In genomic region chr9:16671591-16672137, GRCh38 we compare ENCODE assay signal across 11 cellular contexts.
DNase-seq lines count a peak whose midpoint lies in the region; ATAC-seq and TF ChIP-seq lines count a peak whose summit lies in the region.
"Had no signal": no experiment of that assay in that cellular context is flagged by ENCODE, and none has a peak within 500 bp of the region (broad histone marks: within the 10 kb centered on the region; RNA-seq: fewer than 3 reads in every experiment).

No MANE protein-coding gene starts in this region.

- H3K4me3 ChIP-seq in mammary epithelial cell (replicated peaks in 1 of 3; ENCODE audit: insufficient read depth in 1 of 3, low read depth in 2 of 3, low read length in 3 of 3), result no peak overlapping the region
- H3K4me3 ChIP-seq in mucosa of descending colon, result no peak overlapping the region
- no peak overlapping the region for H3K4me3 ChIP-seq in gastroesophageal sphincter

- TF ChIP-seq POLR2A in gastroesophageal sphincter (IDR thresholded peaks at IDR 0.05), result no peak

- no peaks in the 10 kb centered on the region for H4K20me1 ChIP-seq in mammary epithelial cell (ENCODE audit: insufficient read depth, low read length)

- WGBS in mammary epithelial cell (ENCODE audit: low coverage, missing lambda C conversion rate), result 0% methylated on average over 1 of the region's 1 CpG
- WGBS in gastroesophageal sphincter (ENCODE audit: low coverage in 1 of 2), 2 donors, result 33 to 38% methylated on average over 1 of the region's 1 CpG

- no peak for TF ChIP-seq CTCF in mammary epithelial cell (conservative IDR thresholded peaks at IDR 0.05 in 1 of 2, IDR thresholded peaks at IDR 0.05 in 1 of 2; ENCODE audit: extremely low read depth in 1 of 2, insufficient read depth in 1 of 2, low read depth in 1 of 2, low read length in 2 of 2)
- TF ChIP-seq CTCF in mucosa of descending colon (IDR thresholded peaks at IDR 0.05), result no peak
- no peak for TF ChIP-seq CTCF in gastroesophageal sphincter (IDR thresholded peaks at IDR 0.05)

- H3K36me3 ChIP-seq in mammary epithelial cell (ENCODE audit: insufficient read depth, low read length), result no peaks in the 10 kb centered on the region
- H3K36me3 ChIP-seq in mucosa of descending colon (ENCODE audit: low read depth), result no peaks in the 10 kb centered on the region
- no peaks in the 10 kb centered on the region for H3K36me3 ChIP-seq in gastroesophageal sphincter

- peak overlapping the region; percentile 24 for H3K27ac ChIP-seq in mammary epithelial cell (ENCODE audit: insufficient read depth, low read depth, low read length)
- H3K27ac ChIP-seq in gastroesophageal sphincter, result no peak overlapping the region

- H3K79me2 ChIP-seq in mammary epithelial cell (ENCODE audit: insufficient read depth, low read length), result no peaks in the 10 kb centered on the region

- ATAC-seq in mucosa of descending colon (no peak), gastroesophageal sphincter (no peak)

- H3K9me3 ChIP-seq in mammary epithelial cell (replicated peaks; ENCODE audit: insufficient read depth, low read length), result no peaks in the 10 kb centered on the region
- H3K9me3 ChIP-seq in mucosa of descending colon, result no peaks in the 10 kb centered on the region
- no peaks in the 10 kb centered on the region for H3K9me3 ChIP-seq in gastroesophageal sphincter

- H3K4me2 ChIP-seq in mammary epithelial cell (ENCODE audit: insufficient read depth, low read depth, low read length), result no peak overlapping the region

- intact Hi-C loops in mammary epithelial cell (cut with micrococcal nuclease), result no loop called here
- intact Hi-C loops in mucosa of descending colon (cut with DNase I, micrococcal nuclease), result no loop called here

- CTCF ChIA-PET in mammary epithelial cell (lab: Charles Lee; ENCODE audit: low non-redundant PET), result no interaction called here

- peak; percentile 72 for DNase-seq in ELR (ENCODE audit: low read depth)
- peak; percentile 91 for DNase-seq in NCI-H2171 treated with DMSO at 0.1 percent for 48 hours (lab: John Stamatoyannopoulos, UW)
- peak; percentile 91 for DNase-seq in mammary epithelial cell
- DNase-seq in non-pigmented ciliary epithelial cell (ENCODE audit: low read depth), result peak; percentile 35
- no peak for DNase-seq in NCI-H510A (lab: John Stamatoyannopoulos, UW)
- no peak for DNase-seq in mucosa of descending colon
- no peak for DNase-seq in activated CD4-positive, alpha-beta T cell treated with anti-CD3 and anti-CD28 coated beads, Interleukin-2, amount 50 U/mL, for 4 hours
- DNase-seq: head of caudate nucleus; NCI-H1930; stimulated activated CD4-positive, alpha-beta T cell treated with anti-CD3 and anti-CD28 coated beads, Interleukin-2, amount 100 ng/mL, for 48 hours had no signal

- H3K4me1 ChIP-seq in mammary epithelial cell (ENCODE audit: insufficient read depth, low read length) (peaks cover 9% of the 10 kb centered on the region), mucosa of descending colon (ENCODE audit: low read depth) (no peaks in the 10 kb centered on the region), gastroesophageal sphincter (peaks cover 0 to 25% (median 3%) of the 10 kb centered on the region in 3 donors)

- no peak for TF ChIP-seq EP300 in gastroesophageal sphincter (IDR thresholded peaks at IDR 0.05)

- H3K9ac ChIP-seq in mammary epithelial cell (ENCODE audit: insufficient read depth, low read length), result no peak overlapping the region

- BruUV-seq in mammary epithelial cell (replicated peaks; lab: Mats Ljungman, UMichigan), result no TSS peak

- H3K27me3 ChIP-seq in mammary epithelial cell (ENCODE audit: insufficient read depth, low read length) (no peaks in the 10 kb centered on the region), gastroesophageal sphincter (no peaks in the 10 kb centered on the region)

- in situ Hi-C loops in mammary epithelial cell (cut with MboI; ENCODE audit: low sequenced_read_pairs in 2 of 2), result no loop called here

- H2AFZ ChIP-seq in mammary epithelial cell (ENCODE audit: low read depth, low read length), result no peak overlapping the region

- dilution Hi-C loops in mammary epithelial cell (cut with HindIII; ENCODE audit: low sequenced_read_pairs), result no loop called here

Comparison
In these comparisons a context has a peak if more than half of its experiments do, and no peak if none do; other contexts are left out.
1. DNase-seq: peak in ELR (single experiment), NCI-H2171 treated with DMSO at 0.1 percent for 48 hours (single experiment), mammary epithelial cell (single experiment) and non-pigmented ciliary epithelial cell (single experiment); none in NCI-H510A (single experiment), mucosa of descending colon (0 of 3) and activated CD4-positive, alpha-beta T cell treated with anti-CD3 and anti-CD28 coated beads, Interleukin-2, amount 50 U/mL, for 4 hours (0 of 2).